Comparison of ENCODE assay signal across 3 cellular contexts in the genomic region with DNA sequence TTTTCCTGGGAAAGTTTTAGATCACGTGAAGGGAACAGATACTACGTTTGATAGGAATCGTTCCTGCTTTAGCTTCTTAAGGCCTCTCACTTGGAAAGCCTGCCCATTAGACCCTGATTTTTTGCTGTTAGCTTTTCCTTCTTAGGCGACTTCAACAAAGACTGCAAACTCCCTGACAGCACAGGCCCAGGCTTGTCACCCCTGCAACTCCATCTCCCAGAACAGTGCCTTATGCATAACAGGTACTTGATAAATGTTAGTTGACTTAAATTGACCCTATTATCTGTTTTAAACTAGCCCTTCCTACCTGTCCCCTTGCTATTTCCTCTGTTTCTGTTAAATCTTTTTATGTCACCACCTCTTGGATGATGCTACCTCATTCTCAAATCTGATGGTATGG. TPM values are rescaled to one million over a fixed set of nuclear protein-coding genes. Genes with fewer than 3 reads are reported as not detected.
"Had no signal": no experiment of that assay in that cellular context is flagged by ENCODE, and none has a peak within 500 bp of the region (broad histone marks: within the 10 kb centered on the region; RNA-seq: fewer than 3 reads in every experiment).

No MANE protein-coding gene starts in this region.

RNA-seq across cellular contexts. Expression of a gene that starts 7.6 kb away (rescaled TPM):
- total RNA-seq: activated B cell treated with CpG ODN at 0.5 μM for 24 hours, astrocyte, chondrocyte had no signal
